In genomic region chr2:33426666-33427231, GRCh38 we compare ENCODE assay signal across 12 cellular contexts. TPM values are rescaled to one million over a fixed set of nuclear protein-coding genes. Genes with fewer than 3 reads are reported as not detected.
A peak's percentile ranks its signal among the peaks of the same experiment; 100 is the strongest.
DNase-seq lines count a peak whose midpoint lies in the region; ATAC-seq, FAIRE-seq and TF ChIP-seq lines count a peak whose summit lies in the region.
"Had no signal": no experiment of that assay in that cellular context is flagged by ENCODE, and none has a peak within 500 bp of the region (broad histone marks: within the 10 kb centered on the region; RNA-seq: fewer than 3 reads in every experiment).

No MANE protein-coding gene starts in this region.

- FAIRE-seq in keratinocyte (lab: Jason Lieb, UNC): peak; percentile 81

- ATAC-seq in esophagus mucosa (no peak), HG02678 (IDR thresholded peaks at IDR 0.05; ENCODE audit: unreplicated experiment) (no peak)
- ATAC-seq: activated naive CD4-positive, alpha-beta T cell treated with anti-CD3 and anti-CD28 coated beads, Interleukin-2, amount 50 U/mL, for 72 hours had no signal

- H3K9ac ChIP-seq in keratinocyte (ENCODE audit: control insufficient read depth, extremely low read depth, insufficient read depth, low read length): no peak overlapping the region

- no peak overlapping the region for H3K4me3 ChIP-seq in keratinocyte (ENCODE audit: control insufficient read depth in 2 of 3, extremely low read depth in 1 of 3, insufficient read depth in 2 of 3, low read depth in 1 of 3, low read length in 3 of 3)
- H3K4me3 ChIP-seq: HAP-1, thoracic aorta had no signal

- peak; percentile 79 for DNase-seq in AG09319 (ENCODE audit: extremely low read depth, low read depth)
- DNase-seq in LHCN-M2 (ENCODE audit: low read depth): peak; percentile 71
- DNase-seq in amniotic stem cell (lab: John Stamatoyannopoulos, UW): peak; percentile 12
- DNase-seq in keratinocyte (ENCODE audit: low read depth, low spot score): peak; percentile 45
- DNase-seq in NCI-H748 (lab: John Stamatoyannopoulos, UW; ENCODE audit: unreplicated experiment): no peak
- DNase-seq in cortex of kidney (lab: John Stamatoyannopoulos, UW): no peak
- DNase-seq: erythroblast had no signal

- peak overlapping the region; percentile 18 for H3K4me2 ChIP-seq in keratinocyte (ENCODE audit: control insufficient read depth, extremely low read depth, insufficient read depth, low read depth, low read length)

- no peaks in the 10 kb centered on the region for H3K9me1 ChIP-seq in keratinocyte (ENCODE audit: control insufficient read depth, extremely low read depth, insufficient read depth, low read length)

- H3K9me3 ChIP-seq in keratinocyte (ENCODE audit: control insufficient read depth, low read depth, low read length): no peaks in the 10 kb centered on the region
- H3K9me3 ChIP-seq: HAP-1, thoracic aorta had no signal

- no peaks in the 10 kb centered on the region for H3K79me2 ChIP-seq in keratinocyte (ENCODE audit: control insufficient read depth, insufficient read depth, low read length)

- no peak overlapping the region for H3K27ac ChIP-seq in keratinocyte (ENCODE audit: control insufficient read depth, insufficient read depth, low read length)
- H3K27ac ChIP-seq: thoracic aorta had no signal

- dilution Hi-C loops in keratinocyte (cut with MboI; ENCODE audit: extremely low pct_ligation_motif_present, low sequenced_read_pairs): no loop called here

- H3K36me3 ChIP-seq in keratinocyte (ENCODE audit: control insufficient read depth in 2 of 2, extremely low read depth in 1 of 2, insufficient read depth in 2 of 2, low read length in 2 of 2): no peaks in the 10 kb centered on the region
- H3K36me3 ChIP-seq: HAP-1, thoracic aorta had no signal

- H4K20me1 ChIP-seq in keratinocyte (ENCODE audit: control insufficient read depth, extremely low read depth, insufficient read depth, low read length): no peaks in the 10 kb centered on the region

- TF ChIP-seq CTCF in AG09319 (IDR thresholded peaks at IDR 0.05; ENCODE audit: low read depth, low read length) (no peak), keratinocyte (optimal IDR thresholded peaks at IDR 0.05 in 1 of 3, IDR thresholded peaks at IDR 0.05 in 1 of 3, conservative IDR thresholded peaks at IDR 0.05 in 1 of 3; ENCODE audit: extremely low read depth in 1 of 3, insufficient read depth in 2 of 3, low read length in 3 of 3) (no peak)

- no peaks in the 10 kb centered on the region for H3K27me3 ChIP-seq in keratinocyte (ENCODE audit: control insufficient read depth, extremely low read depth, insufficient read depth, low read length)

- H3K4me1 ChIP-seq in keratinocyte (ENCODE audit: control insufficient read depth, extremely low read depth, insufficient read depth, low read length): peaks cover 14% of the 10 kb centered on the region
- H3K4me1 ChIP-seq: HAP-1 had no signal

- H2AFZ ChIP-seq in keratinocyte (ENCODE audit: control insufficient read depth, low read length): no peak overlapping the region

RNA-seq across cellular contexts. Expression of gene RASGRP3, which starts 49.7 kb away (rescaled TPM):
- 6.1 and 9.4 TPM in 2 replicates for total RNA-seq in LHCN-M2 (2014; rRNA removed)
- 2.7 TPM for polyA plus RNA-seq in LHCN-M2 (2012)
- 0.44 to 0.97 TPM (median 0.56 TPM) in 3 replicates for polyA plus RNA-seq in keratinocyte
- polyA plus RNA-seq in keratinocyte (2011; ENCODE audit: low read depth): not detected
- 0.25 and 0.91 TPM in 2 replicates for polyA plus RNA-seq in keratinocyte (2011; cell fraction: cytosol; rRNA removed)
- 0.78 and 1.6 TPM in 2 replicates for polyA plus RNA-seq in keratinocyte (2011; cell fraction: nucleus; rRNA removed)
- 0.20 and 0.42 TPM in 2 replicates for polyA plus RNA-seq in keratinocyte (2012; ENCODE audit: low replicate concordance)
- 0.73 to 4.9 TPM (median 2.3 TPM) in 3 replicates for polyA minus RNA-seq in keratinocyte
- not detected for polyA minus RNA-seq in keratinocyte (2011; cell fraction: cytosol; rRNA and poly(A)+ RNA removed)
- 0.39 TPM in 1 of 2 replicates, not detected in the other for polyA minus RNA-seq in keratinocyte (2011; cell fraction: nucleus; rRNA and poly(A)+ RNA removed)
- 4.3 TPM for total RNA-seq in esophagus mucosa

Comparison
In these comparisons a context has a peak if more than half of its experiments do, and no peak if none do; other contexts are left out.
1. DNase-seq: peak in AG09319 (single experiment), LHCN-M2 (single experiment), amniotic stem cell (single experiment) and keratinocyte (single experiment); none in NCI-H748 (single experiment) and cortex of kidney (single experiment).